ENCODE assay signal across 16 cellular contexts in the genomic region with DNA sequence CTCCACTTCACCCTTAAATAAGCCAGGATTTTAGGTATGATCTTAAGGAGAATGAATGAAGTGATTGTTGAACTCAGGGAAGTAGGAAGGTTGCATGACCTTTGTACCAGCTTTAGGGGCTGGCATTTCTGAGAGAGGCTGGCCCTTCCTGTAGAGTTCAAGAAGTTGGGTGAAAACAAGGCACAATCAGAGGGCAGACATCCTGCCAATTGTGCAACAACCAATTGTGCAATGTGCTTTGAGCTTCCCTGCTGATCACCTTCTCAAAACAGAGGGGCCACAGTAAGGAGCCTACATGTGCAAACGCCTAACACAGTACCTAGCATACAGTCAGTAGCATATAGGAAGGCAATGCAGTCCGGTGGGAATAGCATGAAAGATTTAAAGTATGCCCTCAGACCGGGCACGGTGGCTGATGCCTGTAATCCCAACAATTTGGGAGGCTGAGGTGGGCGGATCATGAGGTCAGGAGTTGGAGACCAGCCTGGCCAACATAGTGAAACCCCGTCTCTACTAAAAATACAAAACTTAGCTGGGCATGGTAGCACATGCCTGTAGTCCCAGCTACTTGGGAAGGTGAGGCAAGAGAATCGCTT. TPM values are rescaled to one million over a fixed set of nuclear protein-coding genes. Genes with fewer than 3 reads are reported as not detected.
A peak's percentile ranks its signal among the peaks of the same experiment; 100 is the strongest.
DNase-seq lines count a peak whose midpoint lies in the region; ATAC-seq and TF ChIP-seq lines count a peak whose summit lies in the region.
"Had no signal": no experiment of that assay in that cellular context is flagged by ENCODE, and none has a peak within 500 bp of the region (broad histone marks: within the 10 kb centered on the region; RNA-seq: fewer than 3 reads in every experiment).

No MANE protein-coding gene starts in this region.

- peak overlapping the region; percentile 15 for H3K4me3 Mint-ChIP-seq in Calu3 (ENCODE audit: low read depth, unreplicated experiment)
- no peak overlapping the region for H3K4me3 Mint-ChIP-seq in dendritic cell treated with granulocyte-macrophage colony-stimulating factor and Interleukin-4, amounts not matched to agents 40 ng/mL and 50 ng/mL, for 4 days
- H3K4me3 Mint-ChIP-seq: activated B cell treated with CpG ODN at 0.5 μM for 24 hours; activated CD8-positive, alpha-beta memory T cell treated with anti-CD3 and anti-CD28 coated beads, Interleukin-2, amount 10 ng/mL, durations not matched to agents 7 days and 5 days; T-helper 17 cell had no signal

- intact Hi-C loops in Calu3 (cut with micrococcal nuclease; ENCODE audit: unreplicated experiment): no loop called here
- intact Hi-C loops in dendritic cell treated with granulocyte-macrophage colony-stimulating factor and Interleukin-4, amounts not matched to agents 40 ng/mL and 50 ng/mL, for 4 days (cut with micrococcal nuclease): no loop called here

- H3K27ac Mint-ChIP-seq in Calu3 (ENCODE audit: unreplicated experiment): peak overlapping the region; percentile 67
- peak overlapping the region; percentile 74 for H3K27ac Mint-ChIP-seq in dendritic cell treated with granulocyte-macrophage colony-stimulating factor and Interleukin-4, amounts not matched to agents 40 ng/mL and 50 ng/mL, for 4 days
- H3K27ac Mint-ChIP-seq: activated B cell treated with CpG ODN at 0.5 μM for 24 hours; activated CD8-positive, alpha-beta memory T cell treated with anti-CD3 and anti-CD28 coated beads, Interleukin-2, amount 10 ng/mL, durations not matched to agents 7 days and 5 days; T-helper 17 cell had no signal

- H3K4me1 Mint-ChIP-seq in Calu3 (ENCODE audit: low read depth, unreplicated experiment): peaks cover 57% of the 10 kb centered on the region
- peaks cover 83% of the 10 kb centered on the region for H3K4me1 Mint-ChIP-seq in dendritic cell treated with granulocyte-macrophage colony-stimulating factor and Interleukin-4, amounts not matched to agents 40 ng/mL and 50 ng/mL, for 4 days (ENCODE audit: low read depth)
- H3K4me1 Mint-ChIP-seq: T-helper 17 cell had no signal

- peaks cover 5% of the 10 kb centered on the region for H3K36me3 Mint-ChIP-seq in Calu3 (ENCODE audit: insufficient read depth, unreplicated experiment)
- peaks cover 36% of the 10 kb centered on the region for H3K36me3 Mint-ChIP-seq in dendritic cell treated with granulocyte-macrophage colony-stimulating factor and Interleukin-4, amounts not matched to agents 40 ng/mL and 50 ng/mL, for 4 days (ENCODE audit: low read depth)
- H3K36me3 Mint-ChIP-seq: activated CD8-positive, alpha-beta memory T cell treated with anti-CD3 and anti-CD28 coated beads, Interleukin-2, amount 10 ng/mL, durations not matched to agents 7 days and 5 days had no signal

- DNase-seq in Calu3 (peak; percentile 70), NOMO-1 (lab: John Stamatoyannopoulos, UW; ENCODE audit: unreplicated experiment in 2 of 2) (peak; percentile 72 to 73), pons (ENCODE audit: low spot score) (peak; percentile 68), NCI-H748 treated with DMSO at 0.1 percent for 48 hours (lab: John Stamatoyannopoulos, UW) (no peak), GM19240 (ENCODE audit: insufficient read length, low spot score) (no peak), DMS153 treated with DMSO at 0.1 percent for 48 hours (lab: John Stamatoyannopoulos, UW; ENCODE audit: unreplicated experiment) (no peak)
- DNase-seq: activated B cell treated with CpG ODN at 0.5 μM for 24 hours; activated CD8-positive, alpha-beta memory T cell treated with anti-CD3 and anti-CD28 coated beads, Interleukin-2, amount 10 ng/mL, durations not matched to agents 7 days and 5 days; activated effector memory CD4-positive, alpha-beta T cell treated with anti-CD3 and anti-CD28 coated beads, Interleukin-2, amount 50 U/mL, for 16 hours; foreskin keratinocyte; GM23248; NCI-H1436; NCI-H2171 treated with DMSO at 0.1 percent for 48 hours; T-helper 17 cell had no signal

- no peaks in the 10 kb centered on the region for H3K27me3 Mint-ChIP-seq in Calu3 (ENCODE audit: unreplicated experiment)
- H3K27me3 Mint-ChIP-seq in dendritic cell treated with granulocyte-macrophage colony-stimulating factor and Interleukin-4, amounts not matched to agents 40 ng/mL and 50 ng/mL, for 4 days: no peaks in the 10 kb centered on the region

- no TSS peak for BruUV-seq in Calu3 (replicated peaks; lab: Mats Ljungman, UMichigan)

- no peak for TF ChIP-seq CTCF in Calu3 (IDR thresholded peaks at IDR 0.05; ENCODE audit: unreplicated experiment)

- peaks cover 4% of the 10 kb centered on the region for H3K9me3 Mint-ChIP-seq in Calu3 (ENCODE audit: low read depth, unreplicated experiment)
- no peaks in the 10 kb centered on the region for H3K9me3 Mint-ChIP-seq in dendritic cell treated with granulocyte-macrophage colony-stimulating factor and Interleukin-4, amounts not matched to agents 40 ng/mL and 50 ng/mL, for 4 days

- no peak for ATAC-seq in GM21528 (IDR thresholded peaks at IDR 0.05; ENCODE audit: low FRiP score, unreplicated experiment)
- ATAC-seq: activated CD8-positive, alpha-beta memory T cell treated with anti-CD3 and anti-CD28 coated beads, Interleukin-2, amount 10 ng/mL, durations not matched to agents 7 days and 5 days; foreskin keratinocyte; T-helper 17 cell had no signal

- CTCF ChIA-PET in Calu3 (lab: Charles Lee): interaction anchor here (0.6 to 1.6 kb wide), 6 partner anchors 14 to 305 kb away, joined by 3 to 5 read pairs (median 4); no protein-coding TSS in a partner anchor

RNA-seq across cellular contexts. Expression of a gene that starts 5.4 kb away (rescaled TPM):
- total RNA-seq in Calu3 (2022): 43.5 and 62.7 TPM in 2 replicates
- total RNA-seq: activated B cell treated with CpG ODN at 0.5 μM for 24 hours, GM23248 had no signal

RNA-seq across cellular contexts. Expression of a gene that starts 53.6 kb away (rescaled TPM):
- 9.7 and 12.4 TPM in 2 replicates for total RNA-seq in Calu3 (2022)

Comparison
In these comparisons a context has a peak if more than half of its experiments do, and no peak if none do; other contexts are left out.
1. DNase-seq: peak in Calu3 (single experiment), NOMO-1 (2 of 2) and pons (single experiment); none in NCI-H748 treated with DMSO at 0.1 percent for 48 hours (single experiment), GM19240 (single experiment) and DMS153 treated with DMSO at 0.1 percent for 48 hours (single experiment).